Comparison of ENCODE assay signal across 9 cellular contexts in genomic region chr15:74431645-74432044, GRCh38. TPM values are rescaled to one million over a fixed set of nuclear protein-coding genes. Genes with fewer than 3 reads are reported as not detected.
A peak's percentile ranks its signal among the peaks of the same experiment; 100 is the strongest.
DNase-seq lines count a peak whose midpoint lies in the region; ATAC-seq and TF ChIP-seq lines count a peak whose summit lies in the region.
"Had no signal": no experiment of that assay in that cellular context is flagged by ENCODE, and none has a peak within 500 bp of the region (broad histone marks: within the 10 kb centered on the region; RNA-seq: fewer than 3 reads in every experiment).

No MANE protein-coding gene starts in this region.

- H3K27me3 Mint-ChIP-seq in activated CD8-positive, alpha-beta memory T cell treated with anti-CD3 and anti-CD28 coated beads, Interleukin-2, amount 10 ng/mL, durations not matched to agents 7 days and 5 days = no peaks in the 10 kb centered on the region
- H3K27me3 Mint-ChIP-seq in activated T-cell treated with anti-CD3 and anti-CD28 coated beads, Interleukin-2, amount 50 U/mL, for 72 hours (ENCODE audit: low read depth) = no peaks in the 10 kb centered on the region
- peaks cover 13% of the 10 kb centered on the region for H3K27me3 Mint-ChIP-seq in glutamatergic neuron (ENCODE audit: unreplicated experiment)
- H3K27me3 Mint-ChIP-seq in stimulated activated naive CD8-positive, alpha-beta T cell treated with anti-CD3 and anti-CD28 coated beads, Interleukin-15, amount 100 ng/mL, for 72 hours = no peaks in the 10 kb centered on the region

- H3K36me3 Mint-ChIP-seq in activated CD8-positive, alpha-beta memory T cell treated with anti-CD3 and anti-CD28 coated beads, Interleukin-2, amount 10 ng/mL, durations not matched to agents 7 days and 5 days = peaks cover 8% of the 10 kb centered on the region
- H3K36me3 Mint-ChIP-seq in activated T-cell treated with anti-CD3 and anti-CD28 coated beads, Interleukin-2, amount 50 U/mL, for 72 hours (ENCODE audit: insufficient read depth in 2 of 2) = peaks cover 4 to 12% of the 10 kb centered on the region in 2 donors
- H3K36me3 Mint-ChIP-seq in glutamatergic neuron (ENCODE audit: unreplicated experiment) = no peaks in the 10 kb centered on the region

- peak overlapping the region; percentile 87 for H3K4me3 Mint-ChIP-seq in activated CD8-positive, alpha-beta memory T cell treated with anti-CD3 and anti-CD28 coated beads, Interleukin-2, amount 10 ng/mL, durations not matched to agents 7 days and 5 days
- H3K4me3 Mint-ChIP-seq in activated T-cell treated with anti-CD3 and anti-CD28 coated beads, Interleukin-2, amount 50 U/mL, for 72 hours = peak overlapping the region; percentile 80 to 95
- peak overlapping the region; percentile 84 for H3K4me3 Mint-ChIP-seq in glutamatergic neuron (ENCODE audit: unreplicated experiment)
- peak overlapping the region; percentile 86 to 95 for H3K4me3 Mint-ChIP-seq in stimulated activated naive CD8-positive, alpha-beta T cell treated with anti-CD3 and anti-CD28 coated beads, Interleukin-15, amount 100 ng/mL, for 72 hours

- H3K9me3 Mint-ChIP-seq in activated CD8-positive, alpha-beta memory T cell treated with anti-CD3 and anti-CD28 coated beads, Interleukin-2, amount 10 ng/mL, durations not matched to agents 7 days and 5 days (ENCODE audit: low read depth) = no peaks in the 10 kb centered on the region
- H3K9me3 Mint-ChIP-seq in activated T-cell treated with anti-CD3 and anti-CD28 coated beads, Interleukin-2, amount 50 U/mL, for 72 hours = no peaks in the 10 kb centered on the region
- H3K9me3 Mint-ChIP-seq in glutamatergic neuron (ENCODE audit: unreplicated experiment) = peaks cover 3% of the 10 kb centered on the region
- H3K9me3 Mint-ChIP-seq in stimulated activated naive CD8-positive, alpha-beta T cell treated with anti-CD3 and anti-CD28 coated beads, Interleukin-15, amount 100 ng/mL, for 72 hours = no peaks in the 10 kb centered on the region

- CTCF ChIA-PET in activated CD8-positive, alpha-beta memory T cell treated with anti-CD3 and anti-CD28 coated beads, Interleukin-2, amount 10 ng/mL, durations not matched to agents 7 days and 5 days (lab: Charles Lee) = interaction anchor here (0.8 to 21.8 kb wide), 9 partner anchors 8 to 148 kb away, joined by 3 to 668 read pairs (median 5); no protein-coding TSS in a partner anchor

- peak overlapping the region; percentile 83 for H3K27ac Mint-ChIP-seq in activated CD8-positive, alpha-beta memory T cell treated with anti-CD3 and anti-CD28 coated beads, Interleukin-2, amount 10 ng/mL, durations not matched to agents 7 days and 5 days
- peak overlapping the region; percentile 17 for H3K27ac Mint-ChIP-seq in activated T-cell treated with anti-CD3 and anti-CD28 coated beads, Interleukin-2, amount 50 U/mL, for 72 hours
- no peak overlapping the region for H3K27ac Mint-ChIP-seq in glutamatergic neuron (ENCODE audit: unreplicated experiment)
- peak overlapping the region; percentile 84 to 92 for H3K27ac Mint-ChIP-seq in stimulated activated naive CD8-positive, alpha-beta T cell treated with anti-CD3 and anti-CD28 coated beads, Interleukin-15, amount 100 ng/mL, for 72 hours

- DNase-seq in activated CD8-positive, alpha-beta memory T cell treated with anti-CD3 and anti-CD28 coated beads, Interleukin-2, amount 10 ng/mL, durations not matched to agents 7 days and 5 days = peak; percentile 52
- no peak for DNase-seq in activated CD8-positive, alpha-beta memory T cell treated with anti-CD3 and anti-CD28 coated beads for 24 hours
- DNase-seq in activated T-cell treated with anti-CD3 and anti-CD28 coated beads, Interleukin-2, amount 50 U/mL, for 72 hours = peak in 1 of 2 donors; percentile 44
- DNase-seq in glutamatergic neuron (no peak), HT-29 (ENCODE audit: low spot score) (no peak), NCI-H2196 treated with DMSO at 0.1 percent for 48 hours (lab: John Stamatoyannopoulos, UW; ENCODE audit: unreplicated experiment) (no peak)
- DNase-seq in stimulated activated naive CD8-positive, alpha-beta T cell treated with anti-CD3 and anti-CD28 coated beads, Interleukin-15, amount 100 ng/mL, for 72 hours = no peak

- no peak for ATAC-seq in activated CD8-positive, alpha-beta memory T cell treated with anti-CD3 and anti-CD28 coated beads, Interleukin-2, amount 10 ng/mL, durations not matched to agents 7 days and 5 days
- ATAC-seq in activated T-cell treated with anti-CD3 and anti-CD28 coated beads, Interleukin-2, amount 50 U/mL, for 72 hours (replicated peaks in 1 of 2) = no peak
- no peak for ATAC-seq in stimulated activated naive CD8-positive, alpha-beta T cell treated with anti-CD3 and anti-CD28 coated beads, Interleukin-15, amount 100 ng/mL, for 72 hours
- ATAC-seq in GM21515 (IDR thresholded peaks at IDR 0.05; ENCODE audit: unreplicated experiment) = no peak
- ATAC-seq: Right ventricle myocardium inferior had no signal

- H3K4me1 Mint-ChIP-seq in activated CD8-positive, alpha-beta memory T cell treated with anti-CD3 and anti-CD28 coated beads, Interleukin-2, amount 10 ng/mL, durations not matched to agents 7 days and 5 days = peaks cover 67% of the 10 kb centered on the region
- peaks cover 73% of the 10 kb centered on the region for H3K4me1 Mint-ChIP-seq in activated T-cell treated with anti-CD3 and anti-CD28 coated beads, Interleukin-2, amount 50 U/mL, for 72 hours (ENCODE audit: low read depth)
- peaks cover 19% of the 10 kb centered on the region for H3K4me1 Mint-ChIP-seq in glutamatergic neuron (ENCODE audit: low read depth, unreplicated experiment)
- H3K4me1 Mint-ChIP-seq in stimulated activated naive CD8-positive, alpha-beta T cell treated with anti-CD3 and anti-CD28 coated beads, Interleukin-15, amount 100 ng/mL, for 72 hours = peaks cover 90% of the 10 kb centered on the region

- no peak for TF ChIP-seq CTCF in glutamatergic neuron (IDR thresholded peaks at IDR 0.05; ENCODE audit: partially characterized antibody, unreplicated experiment)

RNA-seq across cellular contexts. Expression of gene SEMA7A, which starts 2.1 kb away (rescaled TPM):
- 10 to 100 TPM; 26.4 to 32.9 TPM for total RNA-seq in activated CD8-positive, alpha-beta memory T cell treated with anti-CD3 and anti-CD28 coated beads, Interleukin-2, amount 10 ng/mL, durations not matched to agents 7 days and 5 days
- total RNA-seq in activated T-cell treated with anti-CD3 and anti-CD28 coated beads, Interleukin-2, amount 50 U/mL, for 72 hours = 10 to 100 TPM; 46.7 to 57.1 TPM
- total RNA-seq in glutamatergic neuron (ENCODE audit: unreplicated experiment) = 16.2 TPM
- 1.1 and 1.3 TPM in 2 replicates for total RNA-seq in HT-29 (2014; rRNA removed; shearing (Covaris generic))

RNA-seq across cellular contexts. Expression of gene UBL7, which starts 29.3 kb away (rescaled TPM):
- total RNA-seq in activated CD8-positive, alpha-beta memory T cell treated with anti-CD3 and anti-CD28 coated beads, Interleukin-2, amount 10 ng/mL, durations not matched to agents 7 days and 5 days = 10 to 100 TPM; 55.9 to 60.9 TPM
- 10 to 100 TPM; 47.8 to 55.1 TPM for total RNA-seq in activated T-cell treated with anti-CD3 and anti-CD28 coated beads, Interleukin-2, amount 50 U/mL, for 72 hours
- 62.6 TPM for total RNA-seq in glutamatergic neuron (ENCODE audit: unreplicated experiment)
- total RNA-seq in HT-29 (2014; rRNA removed; shearing (Covaris generic)) = 45.1 and 57.1 TPM in 2 replicates
